19 cellular contexts compared by ENCODE assay signal in genomic region chr10:20890491-20891337, GRCh38. TPM values are rescaled to one million over a fixed set of nuclear protein-coding genes. Genes with fewer than 3 reads are reported as not detected.
DNase-seq lines count a peak whose midpoint lies in the region; ATAC-seq and TF ChIP-seq lines count a peak whose summit lies in the region.
"Had no signal": no experiment of that assay in that cellular context is flagged by ENCODE, and none has a peak within 500 bp of the region (broad histone marks: within the 10 kb centered on the region; RNA-seq: fewer than 3 reads in every experiment).

No MANE protein-coding gene starts in this region.

- H3K4me1 Mint-ChIP-seq in endodermal cell: peaks cover 50% of the 10 kb centered on the region
- H3K4me1 Mint-ChIP-seq: activated CD4-positive, alpha-beta T cell treated with anti-CD3 and anti-CD28 coated beads for 36 hours; activated naive CD4-positive, alpha-beta T cell treated with anti-CD3 and anti-CD28 coated beads, Interleukin-2, amount 50 U/mL, for 24 hours; CD4-positive, CD25-positive, alpha-beta regulatory T cell; naive thymus-derived CD8-positive, alpha-beta T cell had no signal

- H3K27me3 ChIP-seq in endodermal cell (ENCODE audit: control insufficient read depth, insufficient read depth, low read length, poor library complexity, severe bottlenecking) (no peaks in the 10 kb centered on the region), lung (ENCODE audit: control insufficient read depth, insufficient read depth) (no peaks in the 10 kb centered on the region)

- H3K36me3 ChIP-seq in endodermal cell (ENCODE audit: control insufficient read depth, insufficient read depth, low read length) (peaks cover 8% of the 10 kb centered on the region), lung (ENCODE audit: control insufficient read depth in 2 of 2, insufficient read depth in 2 of 2, low read length in 2 of 2) (no peaks in the 10 kb centered on the region)

- 60 to 70% methylated on average over 1 to 6 of the region's 6 CpGs for WGBS in endodermal cell (ENCODE audit: insufficient coverage in 1 of 2, insufficient read length in 1 of 2), 2 experiments
- WGBS in lung, 2 donors: 68 to 70% methylated on average over 6 of the region's 6 CpGs

- no peaks in the 10 kb centered on the region for H3K27me3 Mint-ChIP-seq in endodermal cell (ENCODE audit: insufficient read depth)
- H3K27me3 Mint-ChIP-seq: activated naive CD4-positive, alpha-beta T cell treated with anti-CD3 and anti-CD28 coated beads, Interleukin-2, amount 50 U/mL, for 24 hours; CD4-positive, CD25-positive, alpha-beta regulatory T cell; progenitor cell of endocrine pancreas had no signal

- no peaks in the 10 kb centered on the region for H3K9me3 Mint-ChIP-seq in endodermal cell
- H3K9me3 Mint-ChIP-seq: activated naive CD4-positive, alpha-beta T cell treated with anti-CD3 and anti-CD28 coated beads, Interleukin-2, amount 50 U/mL, for 24 hours; naive thymus-derived CD8-positive, alpha-beta T cell had no signal

- H3K27ac ChIP-seq in endodermal cell (ENCODE audit: low read depth, low read length) (peak overlapping the region; percentile 4), lung (ENCODE audit: low read depth in 1 of 2, low read length in 1 of 2) (peak overlapping the region; percentile 25 to 69)
- H3K27ac ChIP-seq: epithelial cell of prostate, KMS-11 had no signal

- peak overlapping the region; percentile 92 for H3K27ac Mint-ChIP-seq in endodermal cell
- H3K27ac Mint-ChIP-seq: activated CD4-positive, alpha-beta T cell treated with anti-CD3 and anti-CD28 coated beads for 36 hours; activated naive CD4-positive, alpha-beta T cell treated with anti-CD3 and anti-CD28 coated beads, Interleukin-2, amount 50 U/mL, for 24 hours; CD4-positive, CD25-positive, alpha-beta regulatory T cell; naive thymus-derived CD8-positive, alpha-beta T cell; progenitor cell of endocrine pancreas had no signal

- DNase-seq in ELF-1 (ENCODE audit: low read depth, low spot score) (peak; percentile 46), NCI-H69 (lab: John Stamatoyannopoulos, UW) (peak; percentile 94), endodermal cell (peak; percentile 59), lung (ENCODE audit: low spot score) (no peak), NK-92 (lab: John Stamatoyannopoulos, UW; ENCODE audit: unreplicated experiment) (no peak), ureter (ENCODE audit: low spot score) (no peak)
- DNase-seq: activated CD4-positive, alpha-beta T cell treated with anti-CD3 and anti-CD28 coated beads for 36 hours; CD4-positive, CD25-positive, alpha-beta regulatory T cell; HCEC 1CT; hippocampal formation; naive thymus-derived CD8-positive, alpha-beta T cell; NCI-H446 treated with DMSO at 0.1 percent for 48 hours; T-helper 2 cell had no signal

- no peak for TF ChIP-seq CTCF in endodermal cell (conservative IDR thresholded peaks at IDR 0.05)
- TF ChIP-seq CTCF in lung (IDR thresholded peaks at IDR 0.05; ENCODE audit: control extremely low read depth, extremely low read depth): no peak

- H3K4me3 ChIP-seq in endodermal cell (ENCODE audit: low read length) (peak overlapping the region; percentile 31), lung (no peak overlapping the region)
- H3K4me3 ChIP-seq: GM12878 had no signal

- H3K4me3 Mint-ChIP-seq in endodermal cell: peak overlapping the region; percentile 4
- H3K4me3 Mint-ChIP-seq: activated CD4-positive, alpha-beta T cell treated with anti-CD3 and anti-CD28 coated beads for 36 hours; activated naive CD4-positive, alpha-beta T cell treated with anti-CD3 and anti-CD28 coated beads, Interleukin-2, amount 50 U/mL, for 24 hours; CD4-positive, CD25-positive, alpha-beta regulatory T cell; naive thymus-derived CD8-positive, alpha-beta T cell had no signal

- no peaks in the 10 kb centered on the region for H3K9me3 ChIP-seq in endodermal cell (ENCODE audit: control insufficient read depth, low read length)
- H3K9me3 ChIP-seq in lung (ENCODE audit: control insufficient read depth in 2 of 2, insufficient read depth in 1 of 2, low read length in 1 of 2): no peaks in the 10 kb centered on the region

- peak overlapping the region; percentile 56 for H3K9ac ChIP-seq in endodermal cell (ENCODE audit: extremely low read depth, low read length, poor library complexity, severe bottlenecking)
- H3K9ac ChIP-seq: KMS-11 had no signal

- no peak for ATAC-seq in lung (ENCODE audit: insufficient read depth, low FRiP score)
- ATAC-seq in GM21825 (IDR thresholded peaks at IDR 0.05; ENCODE audit: unreplicated experiment): no peak
- ATAC-seq: activated CD4-positive, alpha-beta T cell treated with anti-CD3 and anti-CD28 coated beads for 36 hours; GM12878; naive thymus-derived CD8-positive, alpha-beta T cell had no signal

- H3K36me3 Mint-ChIP-seq in endodermal cell (ENCODE audit: low read depth): peaks cover 13% of the 10 kb centered on the region
- H3K36me3 Mint-ChIP-seq: activated naive CD4-positive, alpha-beta T cell treated with anti-CD3 and anti-CD28 coated beads, Interleukin-2, amount 50 U/mL, for 24 hours; CD4-positive, CD25-positive, alpha-beta regulatory T cell; naive thymus-derived CD8-positive, alpha-beta T cell had no signal

- peaks cover 28% of the 10 kb centered on the region for H3K4me1 ChIP-seq in endodermal cell (ENCODE audit: control insufficient read depth, insufficient read depth, low read length)
- H3K4me1 ChIP-seq in lung (ENCODE audit: control insufficient read depth in 2 of 2, insufficient read depth in 2 of 2, low read length in 2 of 2): peaks cover 1 to 5% of the 10 kb centered on the region in 2 donors

RNA-seq across cellular contexts. Expression of gene NEBL, which starts 6.4 kb away (rescaled TPM):
- total RNA-seq in endodermal cell (10 to 100 TPM; 39.8 to 61.6 TPM), lung (10 to 100 TPM; 72.5 to 74.7 TPM), ureter (25.5 TPM)
- polyA plus RNA-seq in endodermal cell (2013, experiment 1 of 2): 20.8 TPM
- 22.4 TPM for polyA plus RNA-seq in endodermal cell (2013, experiment 2 of 2)
- polyA plus RNA-seq in lung: 10 to 100 TPM; 19.4 to 27.7 TPM
- polyA plus RNA-seq: naive thymus-derived CD8-positive, alpha-beta T cell had no signal

Comparison
In these comparisons a context has a peak if more than half of its experiments do, and no peak if none do; other contexts are left out.
1. DNase-seq: peak in ELF-1 (single experiment), NCI-H69 (single experiment) and endodermal cell (single experiment); none in lung (single experiment), NK-92 (single experiment) and ureter (single experiment).